In the genomic region with DNA sequence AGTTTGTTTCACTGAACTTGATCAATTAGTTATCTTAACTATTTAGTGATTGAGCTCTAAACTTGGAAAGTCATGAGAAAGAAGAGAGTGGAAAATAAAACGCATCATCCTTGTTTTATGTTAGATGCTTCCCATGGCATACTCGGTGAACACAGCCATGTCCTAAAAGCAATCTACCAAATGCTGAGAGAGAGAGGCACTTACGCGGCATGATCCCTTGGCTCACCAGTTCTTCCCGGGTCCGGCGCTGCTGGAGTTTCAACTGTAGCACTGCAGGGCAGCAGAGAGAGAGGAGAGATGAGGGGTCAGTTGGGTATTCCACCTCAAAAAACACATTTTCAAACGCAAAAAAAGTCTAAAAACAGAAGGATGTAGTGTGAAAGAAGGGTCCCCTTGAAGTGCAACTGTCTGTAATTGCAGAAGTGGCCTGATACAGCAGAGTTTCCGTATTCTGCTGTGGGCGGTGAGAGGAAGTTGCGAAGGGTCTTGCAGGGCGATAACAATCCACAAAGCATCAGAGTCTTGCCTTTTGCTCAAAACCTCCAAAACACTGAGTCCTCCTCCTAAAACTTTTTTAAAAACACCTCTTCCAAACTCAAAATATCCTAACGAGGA, we compare ENCODE assay signal across 9 cellular contexts.
DNase-seq lines count a peak whose midpoint lies in the region; ATAC-seq and TF ChIP-seq lines count a peak whose summit lies in the region.
"Had no signal": no experiment of that assay in that cellular context is flagged by ENCODE, and none has a peak within 500 bp of the region (broad histone marks: within the 10 kb centered on the region; RNA-seq: fewer than 3 reads in every experiment).

No MANE protein-coding gene starts in this region.

- intact Hi-C loops in left lung (cut with DNase I) (no loop called here), sigmoid colon (cut with DNase I) (no loop called here), ascending aorta (cut with DNase I) (no loop called here)

- H3K36me3 ChIP-seq in left lung: peaks cover 0 to 14% of the 10 kb centered on the region in 2 donors
- peaks cover 20% of the 10 kb centered on the region for H3K36me3 ChIP-seq in suprapubic skin
- peaks cover 0 to 10% (median 0%) of the 10 kb centered on the region in 4 donors for H3K36me3 ChIP-seq in sigmoid colon
- no peaks in the 10 kb centered on the region for H3K36me3 ChIP-seq in ascending aorta
- H3K36me3 ChIP-seq: pancreas had no signal

- TF ChIP-seq EP300 in suprapubic skin (IDR thresholded peaks at IDR 0.05): no peak
- no peak for TF ChIP-seq EP300 in sigmoid colon (IDR thresholded peaks at IDR 0.05)

- H3K4me3 Mint-ChIP-seq in activated CD4-positive, alpha-beta memory T cell treated with anti-CD3 and anti-CD28 coated beads, Interleukin-2, amount 10 ng/mL, durations not matched to agents 7 days and 5 days: peak overlapping the region; percentile 97

- no peaks in the 10 kb centered on the region for H3K9me3 ChIP-seq in left lung
- no peaks in the 10 kb centered on the region for H3K9me3 ChIP-seq in suprapubic skin
- no peaks in the 10 kb centered on the region for H3K9me3 ChIP-seq in sigmoid colon
- H3K9me3 ChIP-seq in ascending aorta: no peaks in the 10 kb centered on the region
- H3K9me3 ChIP-seq: pancreas had no signal

- no peaks in the 10 kb centered on the region for H3K9me3 Mint-ChIP-seq in activated CD4-positive, alpha-beta memory T cell treated with anti-CD3 and anti-CD28 coated beads, Interleukin-2, amount 10 ng/mL, durations not matched to agents 7 days and 5 days

- TF ChIP-seq POLR2A in suprapubic skin (IDR thresholded peaks at IDR 0.05): no peak
- TF ChIP-seq POLR2A in sigmoid colon (IDR thresholded peaks at IDR 0.05): no peak

- POLR2A ChIA-PET in activated CD4-positive, alpha-beta memory T cell treated with anti-CD3 and anti-CD28 coated beads, Interleukin-2, amount 10 ng/mL, durations not matched to agents 7 days and 5 days (lab: Charles Lee): interaction anchor here (0.6 to 4.2 kb wide), 13 partner anchors 9 to 355 kb away, joined by 3 to 29 read pairs (median 4); a partner anchor contains a TSS

- CTCF ChIA-PET in activated CD4-positive, alpha-beta memory T cell treated with anti-CD3 and anti-CD28 coated beads, Interleukin-2, amount 10 ng/mL, durations not matched to agents 7 days and 5 days (lab: Charles Lee): interaction anchor here (0.6 to 1.3 kb wide), 5 partner anchors 9 to 183 kb away, joined by 3 to 4 read pairs (median 3); no protein-coding TSS in a partner anchor

- WGBS in suprapubic skin: 76% methylated on average over 13 of the region's 13 CpGs
- whole genome bisulfite sequencing in sigmoid colon, 2 donors: 52 to 86% methylated on average over 13 of the region's 13 CpGs

- H3K4me1 ChIP-seq in left lung (peaks cover 0 to 49% of the 10 kb centered on the region in 2 donors), suprapubic skin (peaks cover 4% of the 10 kb centered on the region), sigmoid colon (peaks cover 0 to 1% (median 0%) of the 10 kb centered on the region in 4 donors), ascending aorta (no peaks in the 10 kb centered on the region)
- H3K4me1 ChIP-seq: pancreas had no signal

- H3K27ac Mint-ChIP-seq in activated CD4-positive, alpha-beta memory T cell treated with anti-CD3 and anti-CD28 coated beads, Interleukin-2, amount 10 ng/mL, durations not matched to agents 7 days and 5 days: peak overlapping the region; percentile 96

- peak overlapping the region in 1 of 2 donors; percentile 92 for H3K27ac ChIP-seq in left lung
- peak overlapping the region; percentile 48 for H3K27ac ChIP-seq in suprapubic skin
- H3K27ac ChIP-seq in sigmoid colon: no peak overlapping the region
- H3K27ac ChIP-seq in ascending aorta: peak overlapping the region in 1 of 2 donors; percentile 22

- TF ChIP-seq CTCF in left lung (IDR thresholded peaks at IDR 0.05) (no peak), suprapubic skin (IDR thresholded peaks at IDR 0.05) (no peak), sigmoid colon (IDR thresholded peaks at IDR 0.05) (no peak), ascending aorta (IDR thresholded peaks at IDR 0.05) (no peak)

- H3K27me3 ChIP-seq in left lung: no peaks in the 10 kb centered on the region
- H3K27me3 ChIP-seq in suprapubic skin: no peaks in the 10 kb centered on the region
- no peaks in the 10 kb centered on the region for H3K27me3 ChIP-seq in sigmoid colon
- no peaks in the 10 kb centered on the region for H3K27me3 ChIP-seq in ascending aorta
- H3K27me3 ChIP-seq: pancreas had no signal

- peaks cover 47% of the 10 kb centered on the region for H3K4me1 Mint-ChIP-seq in activated CD4-positive, alpha-beta memory T cell treated with anti-CD3 and anti-CD28 coated beads, Interleukin-2, amount 10 ng/mL, durations not matched to agents 7 days and 5 days

- H3K36me3 Mint-ChIP-seq in activated CD4-positive, alpha-beta memory T cell treated with anti-CD3 and anti-CD28 coated beads, Interleukin-2, amount 10 ng/mL, durations not matched to agents 7 days and 5 days (ENCODE audit: low read depth): peaks cover 38% of the 10 kb centered on the region

- H3K27me3 Mint-ChIP-seq in activated CD4-positive, alpha-beta memory T cell treated with anti-CD3 and anti-CD28 coated beads, Interleukin-2, amount 10 ng/mL, durations not matched to agents 7 days and 5 days: no peaks in the 10 kb centered on the region

- DNase-seq in GDM1 (lab: John Stamatoyannopoulos, UW): peak; percentile 80
- DNase-seq in activated CD4-positive, alpha-beta memory T cell treated with anti-CD3 and anti-CD28 coated beads, Interleukin-2, amount 10 ng/mL, durations not matched to agents 7 days and 5 days: peak; percentile 62
- no peak for DNase-seq in left lung
- DNase-seq in suprapubic skin (ENCODE audit: low spot score in 2 of 2): no peak
- DNase-seq in sigmoid colon: no peak
- DNase-seq in ascending aorta (ENCODE audit: low spot score in 2 of 2): no peak
- DNase-seq: pancreas had no signal

- H3K4me3 ChIP-seq in left lung: peak overlapping the region in 1 of 2 donors; percentile 42
- peak overlapping the region; percentile 28 for H3K4me3 ChIP-seq in suprapubic skin
- peak overlapping the region in 1 of 4 donors; percentile 28 for H3K4me3 ChIP-seq in sigmoid colon
- H3K4me3 ChIP-seq in ascending aorta: peak overlapping the region in 1 of 2 donors; percentile 18

- ATAC-seq in HG03354 (IDR thresholded peaks at IDR 0.05; ENCODE audit: poor library complexity, severe bottlenecking, unreplicated experiment) (peak; percentile 81), left lung (peak; percentile 77), GM19452 (IDR thresholded peaks at IDR 0.05; ENCODE audit: unreplicated experiment) (no peak)

Comparison
In these comparisons a context has a peak if more than half of its experiments do, and no peak if none do; other contexts are left out.
1. DNase-seq: peak in GDM1 (single experiment) and activated CD4-positive, alpha-beta memory T cell treated with anti-CD3 and anti-CD28 coated beads, Interleukin-2, amount 10 ng/mL, durations not matched to agents 7 days and 5 days (single experiment); none in left lung (0 of 2), suprapubic skin (0 of 2), sigmoid colon (single experiment) and ascending aorta (0 of 2).